Comparison of ENCODE assay signal across 8 cellular contexts in genomic region chr17:38674749-38675615, GRCh38.
DNase-seq lines count a peak whose midpoint lies in the region; ATAC-seq and TF ChIP-seq lines count a peak whose summit lies in the region.

TSS of gene EPOP (minus strand) at chr17:38674957. CDS start at chr17:38674495, 462 bp downstream.

- no peaks in the 10 kb centered on the region for H3F3A ChIP-seq in Loucy (ENCODE audit: low read depth)

- H3K36me3 ChIP-seq in Loucy (ENCODE audit: insufficient read depth, low read length) = no peaks in the 10 kb centered on the region

- H3K9me2 ChIP-seq in Loucy (replicated peaks; ENCODE audit: low read depth, low read length) = no peaks in the 10 kb centered on the region

- peaks cover 11% of the 10 kb centered on the region; the same call in 1 of the 2 replicates for H3K79me2 ChIP-seq in Loucy (ENCODE audit: insufficient read depth, low read length)

- no peak for TF ChIP-seq CTCF in Loucy (conservative IDR thresholded peaks at IDR 0.05; ENCODE audit: low read length)

- peak within 1 kb of the TSS; percentile 86 for H2AFZ ChIP-seq in Loucy (ENCODE audit: low read length)

- H3K9ac ChIP-seq in Loucy (ENCODE audit: low read depth, low read length, poor library complexity, severe bottlenecking) = peak within 1 kb of the TSS; percentile 84

- ATAC-seq in GM21619 (IDR thresholded peaks at IDR 0.05; ENCODE audit: unreplicated experiment) = peak; percentile 60

- peak; percentile 75 for DNase-seq in DMS 273 treated with DMSO at 0.1 percent for 48 hours (lab: John Stamatoyannopoulos, UW)
- peak; percentile 67 to 83 for DNase-seq in SHP77 (lab: John Stamatoyannopoulos, UW)
- DNase-seq in activated effector memory CD4-positive, alpha-beta T cell treated with anti-CD3 and anti-CD28 coated beads, Interleukin-2, amount 50 U/mL, for 16 hours = peak; percentile 95
- DNase-seq in foreskin melanocyte = peak; percentile 63
- peak; percentile 15 for DNase-seq in non-pigmented ciliary epithelial cell (ENCODE audit: low read depth)
- DNase-seq in superior temporal gyrus (ENCODE audit: extremely low spot score) = peak; percentile 76

- H4K20me1 ChIP-seq in Loucy (ENCODE audit: insufficient read depth, low read length, poor library complexity, severe bottlenecking) = peaks cover 9% of the 10 kb centered on the region

- H3K4me1 ChIP-seq in Loucy (ENCODE audit: insufficient read depth, low read length, poor library complexity, severe bottlenecking) = peaks cover 14% of the 10 kb centered on the region

- peak within 1 kb of the TSS; percentile 87 for H3K4me2 ChIP-seq in Loucy (ENCODE audit: low read depth, low read length, poor library complexity, severe bottlenecking)

- H3K9me3 ChIP-seq in Loucy (ENCODE audit: insufficient read depth, low read depth, low read length) = no peaks in the 10 kb centered on the region

- H3K4me3 ChIP-seq in Loucy (ENCODE audit: low read length, poor library complexity, severe bottlenecking) = peak within 1 kb of the TSS; percentile 91

- H3K27me3 ChIP-seq in Loucy (ENCODE audit: insufficient read depth, low read length, poor library complexity, severe bottlenecking) = no peaks in the 10 kb centered on the region

Comparison
In these comparisons a context has a peak if more than half of its experiments do, and no peak if none do; other contexts are left out.
1. Peak in every context shown above with its lines: DNase-seq, ATAC-seq and H3K4me3 ChIP-seq.
2. DNase-seq: peak in every context shown above with its lines; median percentile 95 in activated effector memory CD4-positive, alpha-beta T cell treated with anti-CD3 and anti-CD28 coated beads, Interleukin-2, amount 50 U/mL, for 16 hours; 76 in superior temporal gyrus; 75 in DMS 273 treated with DMSO at 0.1 percent for 48 hours; 75 in SHP77; 63 in foreskin melanocyte; 15 in non-pigmented ciliary epithelial cell.